Comparison of ENCODE assay signal across 9 cellular contexts in genomic region chr17:58514795-58515157, GRCh38. TPM values are rescaled to one million over a fixed set of nuclear protein-coding genes. Genes with fewer than 3 reads are reported as not detected.
A peak's percentile ranks its signal among the peaks of the same experiment; 100 is the strongest.
DNase-seq lines count a peak whose midpoint lies in the region; ATAC-seq and TF ChIP-seq lines count a peak whose summit lies in the region.
"Had no signal": no experiment of that assay in that cellular context is flagged by ENCODE, and none has a peak within 500 bp of the region (broad histone marks: within the 10 kb centered on the region; RNA-seq: fewer than 3 reads in every experiment).

No MANE protein-coding gene starts in this region.

- H3K36me3 Mint-ChIP-seq in T-cell = peaks cover 25% of the 10 kb centered on the region

- H3K9ac ChIP-seq in ES-I3 (ENCODE audit: low read depth, low read length) = peak overlapping the region; percentile 89; the same call in 1 of the 2 replicates
- H3K9ac ChIP-seq in rectal smooth muscle tissue (ENCODE audit: low read length) = no peak overlapping the region

- peak overlapping the region; percentile 57 for H3K27ac ChIP-seq in rectal smooth muscle tissue (ENCODE audit: low read depth, low read length)

- H3K36me3 ChIP-seq in ES-I3 (ENCODE audit: insufficient read depth, low read length) (peaks cover 10% of the 10 kb centered on the region), rectal smooth muscle tissue (ENCODE audit: control insufficient read depth, insufficient read depth, low read length) (peaks cover 17% of the 10 kb centered on the region)

- CTCF ChIA-PET in T-cell (lab: Charles Lee) = interaction anchor here in 1 of 2 donors (0.6 to 1.3 kb wide), 3 partner anchors 28 to 493 kb away, joined by 3 read pairs; no protein-coding TSS in a partner anchor

- H3K27ac Mint-ChIP-seq in T-cell = peak overlapping the region; percentile 95 to 97

- H3K9me3 ChIP-seq in ES-I3 (ENCODE audit: control insufficient read depth, insufficient read depth, low read length) = no peaks in the 10 kb centered on the region

- H3K4me1 ChIP-seq in ES-I3 (ENCODE audit: insufficient read depth, low read length) = peaks cover 12% of the 10 kb centered on the region
- peaks cover 13% of the 10 kb centered on the region for H3K4me1 ChIP-seq in rectal smooth muscle tissue (ENCODE audit: control insufficient read depth, insufficient read depth, low read length)

- peaks cover 54 to 67% (median 54%) of the 10 kb centered on the region in 3 donors for H3K4me1 Mint-ChIP-seq in T-cell

- H3K27me3 ChIP-seq in rectal smooth muscle tissue (ENCODE audit: control insufficient read depth, insufficient read depth, low read length) = no peaks in the 10 kb centered on the region

- no peaks in the 10 kb centered on the region for H3K27me3 Mint-ChIP-seq in T-cell

- peak overlapping the region; percentile 79 to 96 (median 95) for H3K4me3 Mint-ChIP-seq in T-cell

- no peak for ATAC-seq in T-cell (replicated peaks in 1 of 4)
- ATAC-seq in HG03378 (IDR thresholded peaks at IDR 0.05; ENCODE audit: unreplicated experiment) = no peak

- DNase-seq in T-cell (no peak), fibroblast of mammary gland (ENCODE audit: low read depth) (no peak), NCI-H2081 treated with DMSO at 0.1 percent for 48 hours (lab: John Stamatoyannopoulos, UW) (no peak), putamen (ENCODE audit: low spot score) (no peak), GM03348 (ENCODE audit: low spot score) (no peak)

- no peaks in the 10 kb centered on the region for H3K9me3 Mint-ChIP-seq in T-cell

- peak overlapping the region; percentile 84 for H3K4me3 ChIP-seq in fibroblast of mammary gland (ENCODE audit: control insufficient read depth, low read depth, low read length)
- H3K4me3 ChIP-seq in rectal smooth muscle tissue (ENCODE audit: low read length) = peak overlapping the region; percentile 29

- POLR2A ChIA-PET in T-cell (lab: Charles Lee) = interaction anchor here in 1 of 2 donors (0.5 kb wide), 2 partner anchors 31 to 489 kb away, joined by 3 to 5 read pairs; no protein-coding TSS in a partner anchor

- TF ChIP-seq CTCF in fibroblast of mammary gland (conservative IDR thresholded peaks at IDR 0.05; ENCODE audit: control insufficient read depth, insufficient read depth, low read depth, low read length) = no peak

RNA-seq across cellular contexts. Expression of gene MTMR4, which starts 0.3 kb away (rescaled TPM):
- 10 to 100 TPM; 43.1 to 55.1 (median 53.1) TPM for total RNA-seq in T-cell

RNA-seq across cellular contexts. Expression of gene HSF5, which starts 26.6 kb away (rescaled TPM):
- 1 to 10 TPM; 1.7 to 2.8 (median 2.5) TPM for total RNA-seq in T-cell
- total RNA-seq: NCI-H460 had no signal
